9 cellular contexts compared by ENCODE assay signal in genomic region chr2:119647440-119648169, GRCh38. TPM values are rescaled to one million over a fixed set of nuclear protein-coding genes. Genes with fewer than 3 reads are reported as not detected.
DNase-seq lines count a peak whose midpoint lies in the region; ATAC-seq lines count a peak whose summit lies in the region.
"Had no signal": no experiment of that assay in that cellular context is flagged by ENCODE, and none has a peak within 500 bp of the region (broad histone marks: within the 10 kb centered on the region; RNA-seq: fewer than 3 reads in every experiment).

No MANE protein-coding gene starts in this region.

- DNase-seq in CD1c-positive myeloid dendritic cell (ENCODE audit: extremely low spot score) (peak; percentile 26), amniotic epithelial cell (ENCODE audit: low read depth) (peak; percentile 55), NCI-H1092 treated with DMSO at 0.1 percent for 48 hours (lab: John Stamatoyannopoulos, UW) (no peak), cerebellum (ENCODE audit: low spot score) (no peak), NCI-H2081 treated with DMSO at 0.1 percent for 48 hours (lab: John Stamatoyannopoulos, UW) (no peak), GF-D8 (lab: John Stamatoyannopoulos, UW) (no peak)
- DNase-seq: stimulated activated CD4-positive, alpha-beta T cell treated with anti-CD3 and anti-CD28 coated beads, Interleukin-12 subunit alpha, Interleukin-12 subunit beta, amount 100 ng/mL, for 4 hours had no signal

- ATAC-seq in GM21367 (IDR thresholded peaks at IDR 0.05; ENCODE audit: unreplicated experiment) = peak; percentile 94
- peak; percentile 93 for ATAC-seq in HG03432 (IDR thresholded peaks at IDR 0.05; ENCODE audit: unreplicated experiment)

RNA-seq across cellular contexts. Expression of gene TMEM177, which starts 31.4 kb away (rescaled TPM):
- total RNA-seq in cerebellum = 8.6 TPM

Comparison
In these comparisons a context has a peak if more than half of its experiments do, and no peak if none do; other contexts are left out.
1. DNase-seq: peak in CD1c-positive myeloid dendritic cell (single experiment) and amniotic epithelial cell (single experiment); none in NCI-H1092 treated with DMSO at 0.1 percent for 48 hours (single experiment), cerebellum (single experiment), NCI-H2081 treated with DMSO at 0.1 percent for 48 hours (single experiment) and GF-D8 (single experiment).